In the genomic region with DNA sequence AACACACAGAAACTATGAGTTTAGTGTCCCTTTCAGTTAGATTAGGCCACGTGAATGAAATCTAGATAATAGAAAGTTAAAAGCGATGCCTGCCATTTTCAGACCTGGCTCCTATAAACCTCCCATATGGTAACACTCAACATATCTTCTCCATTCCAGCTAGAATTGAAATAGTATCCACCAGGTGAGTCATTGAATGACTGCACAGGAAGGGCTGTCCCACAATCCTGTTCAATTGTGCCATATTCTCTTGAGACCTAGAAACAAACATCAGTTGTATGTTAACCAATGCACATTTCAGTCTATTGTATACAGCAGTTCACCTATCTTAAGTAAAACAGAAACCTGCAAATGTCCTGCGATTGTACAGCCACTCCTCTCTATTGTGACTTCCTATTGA, we compare ENCODE assay signal across 28 cellular contexts.
DNase-seq lines count a peak whose midpoint lies in the region; ATAC-seq and TF ChIP-seq lines count a peak whose summit lies in the region.
"Had no signal": no experiment of that assay in that cellular context is flagged by ENCODE, and none has a peak within 500 bp of the region (broad histone marks: within the 10 kb centered on the region; RNA-seq: fewer than 3 reads in every experiment).

No MANE protein-coding gene starts in this region.

- no peak overlapping the region for H3K27ac ChIP-seq in breast epithelium
- H3K27ac ChIP-seq in right cardiac atrium (ENCODE audit: low read length), result no peak overlapping the region
- H3K27ac ChIP-seq: A549, dorsolateral prefrontal cortex, HL-60, lower lobe of right lung, ovary, thoracic aorta, uterus had no signal

- no peaks in the 10 kb centered on the region for H3K4me1 Mint-ChIP-seq in MCF 10A (ENCODE audit: insufficient read depth, unreplicated experiment)
- no peaks in the 10 kb centered on the region for H3K4me1 Mint-ChIP-seq in activated CD8-positive, alpha-beta memory T cell treated with anti-CD3 and anti-CD28 coated beads, Interleukin-2, amount 10 ng/mL, durations not matched to agents 7 days and 5 days
- no peaks in the 10 kb centered on the region for H3K4me1 Mint-ChIP-seq in activated T-helper 2 cell treated with anti-CD3 and anti-CD28 coated beads, Interferon-gamma antibody, Interleukin-2, Interleukin-4, amounts not matched to agents 10 μg/mL and 5 μg/mL and 100 μg/mL, durations not matched to agents 14 hours and 24 hours and 36 hours (ENCODE audit: low read depth)
- H3K4me1 Mint-ChIP-seq: activated naive CD8-positive, alpha-beta T cell treated with anti-CD3 and anti-CD28 coated beads, Interleukin-2, amount 50 U/mL, for 24 hours; natural killer cell had no signal

- no peaks in the 10 kb centered on the region for H3K4me1 ChIP-seq in breast epithelium
- H3K4me1 ChIP-seq in right cardiac atrium (ENCODE audit: control insufficient read depth, insufficient read depth, low read length), result no peaks in the 10 kb centered on the region
- H3K4me1 ChIP-seq: A549, HAP-1, lower lobe of right lung, uterus had no signal

- no peaks in the 10 kb centered on the region for H3K36me3 ChIP-seq in breast epithelium
- H3K36me3 ChIP-seq: HAP-1, lower lobe of right lung, ovary, thoracic aorta, uterus had no signal

- intact Hi-C loops in MCF 10A (cut with micrococcal nuclease), result no loop called here
- intact Hi-C loops in breast epithelium (cut with DNase I; ENCODE audit: low total_unique reads), result no loop called here
- intact Hi-C loops in right cardiac atrium (cut with DNase I), result no loop called here
- intact Hi-C loops in activated T-helper 2 cell treated with anti-CD3 and anti-CD28 coated beads, Interferon-gamma antibody, Interleukin-2, Interleukin-4, amounts not matched to agents 10 μg/mL and 5 μg/mL and 100 μg/mL, durations not matched to agents 14 hours and 24 hours and 36 hours (cut with micrococcal nuclease), result no loop called here

- no peaks in the 10 kb centered on the region for H3K27me3 Mint-ChIP-seq in MCF 10A (ENCODE audit: insufficient read depth, unreplicated experiment)
- no peaks in the 10 kb centered on the region for H3K27me3 Mint-ChIP-seq in activated CD8-positive, alpha-beta memory T cell treated with anti-CD3 and anti-CD28 coated beads, Interleukin-2, amount 10 ng/mL, durations not matched to agents 7 days and 5 days
- H3K27me3 Mint-ChIP-seq in activated T-helper 2 cell treated with anti-CD3 and anti-CD28 coated beads, Interferon-gamma antibody, Interleukin-2, Interleukin-4, amounts not matched to agents 10 μg/mL and 5 μg/mL and 100 μg/mL, durations not matched to agents 14 hours and 24 hours and 36 hours (ENCODE audit: low read depth), result no peaks in the 10 kb centered on the region
- H3K27me3 Mint-ChIP-seq: activated CD8-positive, alpha-beta T cell treated with anti-CD3 and anti-CD28 coated beads for 36 hours; activated naive CD8-positive, alpha-beta T cell treated with anti-CD3 and anti-CD28 coated beads, Interleukin-2, amount 50 U/mL, for 24 hours; stimulated activated naive CD8-positive, alpha-beta T cell treated with anti-CD3 and anti-CD28 coated beads, Interleukin-15, Interleukin-2, amounts not matched to agents 100 ng/mL and 50 ng/mL, for 24 hours had no signal

- H3K9me3 Mint-ChIP-seq in MCF 10A (ENCODE audit: unreplicated experiment), result peaks cover 7% of the 10 kb centered on the region
- peaks cover 4% of the 10 kb centered on the region for H3K9me3 Mint-ChIP-seq in activated CD8-positive, alpha-beta memory T cell treated with anti-CD3 and anti-CD28 coated beads, Interleukin-2, amount 10 ng/mL, durations not matched to agents 7 days and 5 days (ENCODE audit: low read depth)
- peaks cover 40% of the 10 kb centered on the region for H3K9me3 Mint-ChIP-seq in activated T-helper 2 cell treated with anti-CD3 and anti-CD28 coated beads, Interferon-gamma antibody, Interleukin-2, Interleukin-4, amounts not matched to agents 10 μg/mL and 5 μg/mL and 100 μg/mL, durations not matched to agents 14 hours and 24 hours and 36 hours

- H3K9me3 ChIP-seq in breast epithelium (no peaks in the 10 kb centered on the region), right cardiac atrium (ENCODE audit: control insufficient read depth, low read length) (no peaks in the 10 kb centered on the region)
- H3K9me3 ChIP-seq: A549, HAP-1, lower lobe of right lung, ovary, thoracic aorta, uterus had no signal

- ATAC-seq in activated CD8-positive, alpha-beta memory T cell treated with anti-CD3 and anti-CD28 coated beads, Interleukin-2, amount 10 ng/mL, durations not matched to agents 7 days and 5 days, result no peak
- ATAC-seq in right cardiac atrium, result no peak
- ATAC-seq: A549; activated CD8-positive, alpha-beta T cell treated with anti-CD3 and anti-CD28 coated beads for 36 hours; activated naive CD8-positive, alpha-beta T cell treated with anti-CD3 and anti-CD28 coated beads, Interleukin-2, amount 50 U/mL, for 24 hours; lower lobe of right lung; natural killer cell had no signal

- DNase-seq in MCF 10A (ENCODE audit: unreplicated experiment) (peak; percentile 8), breast epithelium (ENCODE audit: low spot score in 2 of 2) (no peak), M059J (ENCODE audit: low read depth) (peak; percentile 43), epithelial cell of esophagus (ENCODE audit: low read depth) (peak; percentile 43), SK-N-DZ (ENCODE audit: low spot score) (no peak), right cardiac atrium (no peak)
- no peak for DNase-seq in activated CD8-positive, alpha-beta memory T cell treated with anti-CD3 and anti-CD28 coated beads, Interleukin-2, amount 10 ng/mL, durations not matched to agents 7 days and 5 days
- no peak for DNase-seq in activated T-helper 2 cell treated with anti-CD3 and anti-CD28 coated beads, Interferon-gamma antibody, Interleukin-2, Interleukin-4, amounts not matched to agents 10 μg/mL and 5 μg/mL and 100 μg/mL, durations not matched to agents 14 hours and 24 hours and 36 hours (ENCODE audit: low spot score)
- DNase-seq: activated CD8-positive, alpha-beta T cell treated with anti-CD3 and anti-CD28 coated beads for 36 hours; activated gamma-delta T cell treated with Interleukin-2 at 50 U/mL for 16 hours; activated naive CD8-positive, alpha-beta T cell treated with anti-CD3 and anti-CD28 coated beads, Interleukin-2, amount 50 U/mL, for 24 hours; activated T-cell treated with anti-CD3 and anti-CD28 coated beads for 4 hours; DMS79 treated with DMSO at 0.1 percent for 48 hours; dorsolateral prefrontal cortex; lower lobe of right lung; natural killer cell; NCI-H1092 treated with DMSO at 0.1 percent for 48 hours; NCI-H187 treated with DMSO at 0.1 percent for 48 hours; NCI-H446; ovary; retina; small intestine; uterus had no signal

- CTCF ChIA-PET in MCF 10A (lab: Yijun Ruan, JAX), result interaction anchor here (0.7 kb wide), 1 partner anchor 148 kb away, joined by 3 read pairs; no protein-coding TSS in a partner anchor
- CTCF ChIA-PET in activated CD8-positive, alpha-beta memory T cell treated with anti-CD3 and anti-CD28 coated beads, Interleukin-2, amount 10 ng/mL, durations not matched to agents 7 days and 5 days (lab: Charles Lee), result no interaction called here

- 78% methylated on average over 3 of the region's 3 CpGs for WGBS in right cardiac atrium

- no peak overlapping the region for H3K4me3 Mint-ChIP-seq in MCF 10A (ENCODE audit: unreplicated experiment)
- H3K4me3 Mint-ChIP-seq in activated CD8-positive, alpha-beta memory T cell treated with anti-CD3 and anti-CD28 coated beads, Interleukin-2, amount 10 ng/mL, durations not matched to agents 7 days and 5 days, result no peak overlapping the region
- no peak overlapping the region for H3K4me3 Mint-ChIP-seq in activated T-helper 2 cell treated with anti-CD3 and anti-CD28 coated beads, Interferon-gamma antibody, Interleukin-2, Interleukin-4, amounts not matched to agents 10 μg/mL and 5 μg/mL and 100 μg/mL, durations not matched to agents 14 hours and 24 hours and 36 hours (ENCODE audit: low read depth)
- H3K4me3 Mint-ChIP-seq: activated CD8-positive, alpha-beta T cell treated with anti-CD3 and anti-CD28 coated beads for 36 hours; activated naive CD8-positive, alpha-beta T cell treated with anti-CD3 and anti-CD28 coated beads, Interleukin-2, amount 50 U/mL, for 24 hours; natural killer cell; stimulated activated naive CD8-positive, alpha-beta T cell treated with anti-CD3 and anti-CD28 coated beads, Interleukin-15, Interleukin-2, amounts not matched to agents 100 ng/mL and 50 ng/mL, for 24 hours had no signal

- no peak for TF ChIP-seq CTCF in MCF 10A (IDR thresholded peaks at IDR 0.05; ENCODE audit: unreplicated experiment)
- no peak for TF ChIP-seq CTCF in breast epithelium (IDR thresholded peaks at IDR 0.05)
- TF ChIP-seq CTCF in epithelial cell of esophagus (IDR thresholded peaks at IDR 0.05; ENCODE audit: insufficient read depth, low read depth, low read length, missing control alignments), result no peak

- H3K36me3 Mint-ChIP-seq in MCF 10A (ENCODE audit: insufficient read depth, unreplicated experiment), result no peaks in the 10 kb centered on the region
- no peaks in the 10 kb centered on the region for H3K36me3 Mint-ChIP-seq in activated CD8-positive, alpha-beta memory T cell treated with anti-CD3 and anti-CD28 coated beads, Interleukin-2, amount 10 ng/mL, durations not matched to agents 7 days and 5 days
- H3K36me3 Mint-ChIP-seq in activated T-helper 2 cell treated with anti-CD3 and anti-CD28 coated beads, Interferon-gamma antibody, Interleukin-2, Interleukin-4, amounts not matched to agents 10 μg/mL and 5 μg/mL and 100 μg/mL, durations not matched to agents 14 hours and 24 hours and 36 hours (ENCODE audit: low read depth), result no peaks in the 10 kb centered on the region
- H3K36me3 Mint-ChIP-seq: natural killer cell had no signal

- no TSS peak for BruUV-seq in MCF 10A (replicated peaks; lab: Mats Ljungman, UMichigan)

- H3K27ac Mint-ChIP-seq in MCF 10A (ENCODE audit: low read depth, unreplicated experiment), result no peak overlapping the region
- H3K27ac Mint-ChIP-seq in activated CD8-positive, alpha-beta memory T cell treated with anti-CD3 and anti-CD28 coated beads, Interleukin-2, amount 10 ng/mL, durations not matched to agents 7 days and 5 days, result no peak overlapping the region
- no peak overlapping the region for H3K27ac Mint-ChIP-seq in activated T-helper 2 cell treated with anti-CD3 and anti-CD28 coated beads, Interferon-gamma antibody, Interleukin-2, Interleukin-4, amounts not matched to agents 10 μg/mL and 5 μg/mL and 100 μg/mL, durations not matched to agents 14 hours and 24 hours and 36 hours
- H3K27ac Mint-ChIP-seq: activated CD8-positive, alpha-beta T cell treated with anti-CD3 and anti-CD28 coated beads for 36 hours; activated naive CD8-positive, alpha-beta T cell treated with anti-CD3 and anti-CD28 coated beads, Interleukin-2, amount 50 U/mL, for 24 hours; natural killer cell; stimulated activated naive CD8-positive, alpha-beta T cell treated with anti-CD3 and anti-CD28 coated beads, Interleukin-15, Interleukin-2, amounts not matched to agents 100 ng/mL and 50 ng/mL, for 24 hours had no signal

- POLR2A ChIA-PET in MCF 10A (lab: Yijun Ruan, JAX), result interaction anchor here (0.7 to 1.6 kb wide), 2 partner anchors 8 kb away, joined by 3 read pairs; no protein-coding TSS in a partner anchor

- H3K27me3 ChIP-seq in breast epithelium (no peaks in the 10 kb centered on the region), right cardiac atrium (ENCODE audit: control insufficient read depth, insufficient read depth) (no peaks in the 10 kb centered on the region)
- H3K27me3 ChIP-seq: dorsolateral prefrontal cortex, ovary, uterus had no signal

- H3K4me3 ChIP-seq in breast epithelium, result no peak overlapping the region
- no peak overlapping the region for H3K4me3 ChIP-seq in epithelial cell of esophagus (ENCODE audit: low read length)
- no peak overlapping the region for H3K4me3 ChIP-seq in right cardiac atrium (ENCODE audit: low read length)
- H3K4me3 ChIP-seq: A549, dorsolateral prefrontal cortex, HAP-1, lower lobe of right lung, ovary, thoracic aorta, uterus had no signal

- TF ChIP-seq POLR2A in breast epithelium (IDR thresholded peaks at IDR 0.05), result no peak

Comparison
In these comparisons a context has a peak if more than half of its experiments do, and no peak if none do; other contexts are left out.
1. DNase-seq: peak in MCF 10A (single experiment), M059J (single experiment) and epithelial cell of esophagus (single experiment); none in breast epithelium (0 of 2), activated CD8-positive, alpha-beta memory T cell treated with anti-CD3 and anti-CD28 coated beads, Interleukin-2, amount 10 ng/mL, durations not matched to agents 7 days and 5 days (single experiment), SK-N-DZ (single experiment), right cardiac atrium (0 of 3) and activated T-helper 2 cell treated with anti-CD3 and anti-CD28 coated beads, Interferon-gamma antibody, Interleukin-2, Interleukin-4, amounts not matched to agents 10 μg/mL and 5 μg/mL and 100 μg/mL, durations not matched to agents 14 hours and 24 hours and 36 hours (single experiment).